Comparison of ENCODE assay signal across 24 cellular contexts in the genomic region with DNA sequence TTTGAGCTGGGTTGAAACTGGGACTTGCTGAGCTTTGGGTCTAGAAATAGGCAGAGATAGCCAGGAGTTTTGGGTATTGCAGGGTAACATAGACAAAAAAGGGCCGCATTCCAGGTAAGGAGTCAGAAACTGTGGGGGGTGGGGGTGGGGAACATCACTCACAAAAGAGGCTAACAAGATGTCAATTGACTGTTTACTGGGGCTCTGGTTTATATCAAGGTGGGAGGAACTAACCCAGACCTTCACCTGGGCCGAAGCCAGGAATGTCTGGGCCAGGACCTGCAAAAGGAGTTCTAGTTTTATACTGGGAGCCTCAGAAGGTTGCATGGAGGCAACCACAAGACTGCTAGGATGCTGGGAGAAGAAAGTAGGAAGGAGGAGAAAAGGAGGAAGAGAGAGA.
"Had no signal": no experiment of that assay in that cellular context is flagged by ENCODE, and none has a peak within 500 bp of the region (broad histone marks: within the 10 kb centered on the region; RNA-seq: fewer than 3 reads in every experiment).

No MANE protein-coding gene starts in this region.

- H3K4me1 ChIP-seq: colonic mucosa, esophagus squamous epithelium, gastrocnemius medialis, left lung, lower lobe of right lung had no signal

- H3K9me3 ChIP-seq: colonic mucosa, esophagus squamous epithelium, gastrocnemius medialis, heart right ventricle, left lung, lower lobe of right lung, mucosa of descending colon had no signal

- H3K27ac ChIP-seq: colonic mucosa, epithelial cell of prostate, esophagus squamous epithelium, gastrocnemius medialis, heart right ventricle, left lung, lower lobe of right lung had no signal

- H3K36me3 ChIP-seq: colonic mucosa, esophagus squamous epithelium, gastrocnemius medialis, heart right ventricle, left lung, lower lobe of right lung had no signal

- H3K4me3 Mint-ChIP-seq: dendritic cell treated with granulocyte-macrophage colony-stimulating factor and Interleukin-4, amounts not matched to agents 40 ng/mL and 50 ng/mL, for 4 days; immature natural killer cell; mesothelial cell of epicardium; naive B cell had no signal

- H3K4me1 Mint-ChIP-seq: immature natural killer cell, naive B cell had no signal

- H3K36me3 Mint-ChIP-seq: immature natural killer cell, mesothelial cell of epicardium, naive B cell had no signal

- H3K9me3 Mint-ChIP-seq: dendritic cell treated with granulocyte-macrophage colony-stimulating factor and Interleukin-4, amounts not matched to agents 40 ng/mL and 50 ng/mL, for 4 days had no signal

- H3K4me3 ChIP-seq: colonic mucosa, esophagus squamous epithelium, gastrocnemius medialis, heart right ventricle, left lung, lower lobe of right lung, mucosa of descending colon had no signal

- DNase-seq: colonic mucosa; cortex of kidney; effector CD4-positive, alpha-beta T cell; effector memory CD4-positive, alpha-beta T cell; erythroblast; esophagus squamous epithelium; foreskin fibroblast; foreskin melanocyte; gastrocnemius medialis; glutamatergic neuron; head of caudate nucleus; heart right ventricle; hippocampal formation; immature natural killer cell; left cardiac atrium; left lung; left ventricle myocardium superior; lower lobe of right lung; mesenchymal stem cell; mucosa of descending colon; naive B cell had no signal

- H3K27me3 ChIP-seq: colonic mucosa, esophagus squamous epithelium, gastrocnemius medialis, left lung had no signal

- H3K27ac Mint-ChIP-seq: dendritic cell treated with granulocyte-macrophage colony-stimulating factor and Interleukin-4, amounts not matched to agents 40 ng/mL and 50 ng/mL, for 4 days; immature natural killer cell; mesothelial cell of epicardium; naive B cell had no signal
